8 cellular contexts compared by ENCODE assay signal in the genomic region with DNA sequence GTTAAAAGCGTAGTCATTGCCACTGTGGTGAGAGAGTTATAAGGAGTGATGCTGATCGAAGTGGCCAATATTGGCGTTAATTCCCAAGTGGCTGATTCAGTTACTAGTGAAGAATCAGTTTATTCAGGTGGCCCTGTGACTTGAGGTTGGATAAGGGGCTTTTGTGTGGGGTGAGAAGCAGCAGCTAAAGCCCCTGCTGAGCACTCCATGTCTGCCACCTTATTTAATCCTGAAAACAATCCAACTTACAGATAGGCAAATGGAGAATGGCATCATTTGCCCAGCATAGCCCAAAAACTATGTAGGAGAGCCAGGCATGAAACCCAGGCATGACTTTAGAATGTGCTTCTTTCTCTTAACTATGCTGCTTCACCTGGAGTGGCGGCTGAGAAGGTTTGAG.
"Had no signal": no experiment of that assay in that cellular context is flagged by ENCODE, and none has a peak within 500 bp of the region (broad histone marks: within the 10 kb centered on the region; RNA-seq: fewer than 3 reads in every experiment).

No MANE protein-coding gene starts in this region.

- DNase-seq: GM23248, GOT3, H7, HFFc6 had no signal

- H3K9me3 Mint-ChIP-seq: HFFc6 had no signal

- H3K4me3 ChIP-seq: GM23248, HAP-1, K562 had no signal

- H3K4me1 ChIP-seq: HAP-1 had no signal

- H3K9me3 ChIP-seq: HAP-1 had no signal

- H3K9ac ChIP-seq: GM23248 had no signal

- H3K4me3 Mint-ChIP-seq: HFFc6 had no signal

- H3K36me3 ChIP-seq: HAP-1 had no signal

- H3K27ac ChIP-seq: GM23248 had no signal

- ATAC-seq: HCT116, HepG2, K562 had no signal
